1 cellular context compared by ENCODE assay signal in genomic region chr9:113416149-113416726, GRCh38.
TF ChIP-seq lines count a peak whose summit lies in the region.

No MANE protein-coding gene starts in this region.

TF ChIP-seq in K562, 482 proteins besides CTCF, POLR2A, EP300 and RAD21:
- TF ChIP-seq TEAD2 (tag; IDR thresholded peaks at IDR 0.05) (no peak), NEUROD1 (IDR thresholded peaks at IDR 0.05; ENCODE audit: borderline replicate concordance, low read depth, low read length, partially characterized antibody) (no peak), POU5F1 (IDR thresholded peaks at IDR 0.05; ENCODE audit: borderline replicate concordance, low read depth, low read length, partially characterized antibody) (no peak), ZNF174 (CRISPR knock-in tag; IDR thresholded peaks at IDR 0.05) (no peak), SREBF2 (CRISPR knock-in tag; IDR thresholded peaks at IDR 0.05) (no peak), E2F6 (IDR thresholded peaks at IDR 0.05; ENCODE audit: borderline replicate concordance in 1 of 2, extremely low read depth in 1 of 2, insufficient read depth in 1 of 2, insufficient read length in 1 of 2, low read depth in 1 of 2, low read length in 1 of 2, poor library complexity in 1 of 2, severe bottlenecking in 1 of 2) (no peak), FOXA3 (CRISPR knock-in tag; conservative IDR thresholded peaks at IDR 0.05 in 1 of 2, IDR thresholded peaks at IDR 0.05 in 1 of 2) (no peak), MGA (IDR thresholded peaks at IDR 0.05) (no peak), POLR2AphosphoS5 (IDR thresholded peaks at IDR 0.05; ENCODE audit: control insufficient read depth, insufficient read depth, low read depth, low read length) (no peak)
